Comparison of ENCODE assay signal across 1 cellular context in the genomic region with DNA sequence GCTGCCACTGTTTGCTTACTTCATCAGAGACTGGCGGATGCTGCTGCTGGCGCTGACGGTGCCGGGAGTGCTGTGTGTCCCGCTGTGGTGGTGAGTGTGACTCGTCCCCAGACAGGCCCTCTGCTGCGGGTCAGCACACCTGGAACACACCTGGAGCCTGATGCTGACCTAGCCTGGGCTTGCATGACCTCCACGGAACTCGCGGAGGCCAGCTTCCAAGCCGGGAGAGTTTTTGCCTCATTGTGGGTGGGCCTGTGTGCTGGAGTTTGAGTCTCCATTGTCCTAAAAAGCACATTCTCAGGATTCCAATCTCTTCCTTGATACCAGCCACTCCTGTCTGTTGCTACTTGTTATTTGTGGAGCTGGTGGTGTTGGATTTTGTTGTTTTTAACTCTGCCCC.
TF ChIP-seq lines count a peak whose summit lies in the region.

No MANE protein-coding gene starts in this region.

TF ChIP-seq in HepG2, 621 proteins besides CTCF, POLR2A, EP300 and RAD21:
- TF ChIP-seq, protein P1, sequence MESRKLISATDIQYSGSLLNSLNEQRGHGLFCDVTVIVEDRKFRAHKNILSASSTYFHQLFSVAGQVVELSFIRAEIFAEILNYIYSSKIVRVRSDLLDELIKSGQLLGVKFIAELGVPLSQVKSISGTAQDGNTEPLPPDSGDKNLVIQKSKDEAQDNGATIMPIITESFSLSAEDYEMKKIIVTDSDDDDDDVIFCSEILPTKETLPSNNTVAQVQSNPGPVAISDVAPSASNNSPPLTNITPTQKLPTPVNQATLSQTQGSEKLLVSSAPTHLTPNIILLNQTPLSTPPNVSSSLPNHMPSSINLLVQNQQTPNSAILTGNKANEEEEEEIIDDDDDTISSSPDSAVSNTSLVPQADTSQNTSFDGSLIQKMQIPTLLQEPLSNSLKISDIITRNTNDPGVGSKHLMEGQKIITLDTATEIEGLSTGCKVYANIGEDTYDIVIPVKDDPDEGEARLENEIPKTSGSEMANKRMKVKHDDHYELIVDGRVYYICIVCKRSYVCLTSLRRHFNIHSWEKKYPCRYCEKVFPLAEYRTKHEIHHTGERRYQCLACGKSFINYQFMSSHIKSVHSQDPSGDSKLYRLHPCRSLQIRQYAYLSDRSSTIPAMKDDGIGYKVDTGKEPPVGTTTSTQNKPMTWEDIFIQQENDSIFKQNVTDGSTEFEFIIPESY (CRISPR knock-in tag; IDR thresholded peaks at IDR 0.05): peak; percentile 87
- TF ChIP-seq, protein P2, sequence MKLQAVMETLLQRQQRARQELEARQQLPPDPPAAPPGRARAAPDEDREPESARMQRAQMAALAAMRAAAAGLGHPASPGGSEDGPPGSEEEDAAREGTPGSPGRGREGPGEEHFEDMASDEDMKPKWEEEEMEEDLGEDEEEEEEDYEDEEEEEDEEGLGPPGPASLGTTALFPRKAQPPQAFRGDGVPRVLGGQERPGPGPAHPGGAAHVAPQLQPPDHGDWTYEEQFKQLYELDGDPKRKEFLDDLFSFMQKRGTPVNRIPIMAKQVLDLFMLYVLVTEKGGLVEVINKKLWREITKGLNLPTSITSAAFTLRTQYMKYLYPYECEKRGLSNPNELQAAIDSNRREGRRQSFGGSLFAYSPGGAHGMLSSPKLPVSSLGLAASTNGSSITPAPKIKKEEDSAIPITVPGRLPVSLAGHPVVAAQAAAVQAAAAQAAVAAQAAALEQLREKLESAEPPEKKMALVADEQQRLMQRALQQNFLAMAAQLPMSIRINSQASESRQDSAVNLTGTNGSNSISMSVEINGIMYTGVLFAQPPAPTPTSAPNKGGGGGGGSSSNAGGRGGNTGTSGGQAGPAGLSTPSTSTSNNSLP (IDR thresholded peaks at IDR 0.05; ENCODE audit: low read depth, low read length): no peak
